11 cellular contexts compared by ENCODE assay signal in the genomic region with DNA sequence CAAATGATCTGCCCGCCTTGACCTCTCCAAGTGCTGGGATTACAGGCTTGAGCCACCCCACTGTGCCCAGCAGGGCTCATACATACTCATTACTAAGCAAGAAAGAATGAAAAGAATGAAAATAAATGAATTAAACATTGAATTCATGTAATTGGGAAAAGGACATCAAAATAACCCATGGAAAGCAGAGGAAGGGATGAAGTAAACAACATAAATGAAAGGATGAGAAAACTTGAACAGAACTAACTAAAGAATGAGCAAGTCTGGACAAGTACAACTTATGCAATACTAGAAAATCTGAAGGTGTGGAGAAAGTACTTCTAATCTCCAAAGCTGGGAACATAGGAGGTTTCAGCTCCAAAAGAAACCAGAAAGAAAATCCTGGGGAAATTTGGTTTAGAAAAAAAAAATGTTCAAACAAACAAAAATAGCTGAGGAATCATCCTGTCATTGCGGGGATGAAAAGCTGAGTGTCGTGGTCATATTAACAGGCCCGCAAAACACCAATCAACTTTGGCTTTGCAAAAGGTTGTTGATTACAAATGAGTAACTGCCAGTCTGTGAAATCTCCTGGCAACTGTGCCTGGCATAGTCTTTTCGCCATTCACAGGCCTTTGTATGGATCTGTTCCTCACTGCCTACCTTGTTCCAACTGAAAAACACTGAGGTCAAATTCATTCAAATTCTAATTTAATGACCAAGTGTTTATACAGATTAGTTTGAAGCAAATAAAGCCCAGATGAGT. TPM values are rescaled to one million over a fixed set of nuclear protein-coding genes. Genes with fewer than 3 reads are reported as not detected.
DNase-seq lines count a peak whose midpoint lies in the region; ATAC-seq and TF ChIP-seq lines count a peak whose summit lies in the region.
"Had no signal": no experiment of that assay in that cellular context is flagged by ENCODE, and none has a peak within 500 bp of the region (broad histone marks: within the 10 kb centered on the region; RNA-seq: fewer than 3 reads in every experiment).

No MANE protein-coding gene starts in this region.

- peaks cover 4% of the 10 kb centered on the region for H3K9me3 Mint-ChIP-seq in chondrocyte (ENCODE audit: low read depth)
- no peaks in the 10 kb centered on the region for H3K9me3 Mint-ChIP-seq in nephron progenitor cell
- H3K9me3 Mint-ChIP-seq: natural killer cell treated with Interleukin-12 subunit alpha and Interleukin-12 subunit beta and Interleukin-15 and Interleukin-18, amount 100 ng/mL, for 72 hours had no signal

- H3K4me3 ChIP-seq in HUES6 (ENCODE audit: low read depth, low read length): peak overlapping the region; percentile 38

- H3K36me3 Mint-ChIP-seq in chondrocyte (ENCODE audit: low read depth) (no peaks in the 10 kb centered on the region), nephron progenitor cell (ENCODE audit: low read depth) (peaks cover 4% of the 10 kb centered on the region)

- H3K27ac ChIP-seq in HUES6 (ENCODE audit: low read depth, low read length): peak overlapping the region; percentile 68

- H3K9ac ChIP-seq in HUES6 (ENCODE audit: low read length): no peak overlapping the region

- peaks cover 25% of the 10 kb centered on the region for H3K4me1 ChIP-seq in HUES6 (ENCODE audit: control insufficient read depth, insufficient read depth, low read length)

- no peak for TF ChIP-seq CTCF in chondrocyte (IDR thresholded peaks at IDR 0.05)
- no peak for TF ChIP-seq CTCF in nephron progenitor cell (IDR thresholded peaks at IDR 0.05)

- H3K9me3 ChIP-seq in HUES6 (ENCODE audit: control insufficient read depth, insufficient read depth, low read depth, low read length): no peaks in the 10 kb centered on the region; the same call in 1 of the 2 replicates

- ATAC-seq in HG03095 (IDR thresholded peaks at IDR 0.05; ENCODE audit: unreplicated experiment) (no peak), GM21723 (IDR thresholded peaks at IDR 0.05; ENCODE audit: unreplicated experiment) (no peak), GM19328 (IDR thresholded peaks at IDR 0.05; ENCODE audit: unreplicated experiment) (no peak)
- ATAC-seq: natural killer cell treated with Interleukin-12 subunit alpha and Interleukin-12 subunit beta and Interleukin-15 and Interleukin-18, amount 100 ng/mL, for 72 hours had no signal

- DNase-seq in EL (peak; percentile 37), chondrocyte (ENCODE audit: low spot score) (no peak), nephron progenitor cell (no peak)
- DNase-seq: activated CD4-positive, alpha-beta T cell treated with anti-CD3 and anti-CD28 coated beads, Interleukin-2, amount 50 U/mL, for 4 hours; NCI-H510A treated with DMSO at 0.1 percent for 48 hours; stimulated activated CD4-positive, alpha-beta T cell treated with anti-CD3 and anti-CD28 coated beads, Interleukin-12 subunit alpha, Interleukin-12 subunit beta, amount 100 ng/mL, for 4 hours had no signal

- peaks cover 28% of the 10 kb centered on the region for H3K4me1 Mint-ChIP-seq in chondrocyte (ENCODE audit: low read depth)
- peaks cover 28% of the 10 kb centered on the region for H3K4me1 Mint-ChIP-seq in nephron progenitor cell

- H3K27me3 Mint-ChIP-seq in chondrocyte (ENCODE audit: low read depth) (no peaks in the 10 kb centered on the region), nephron progenitor cell (ENCODE audit: low read depth, poor library complexity) (peaks cover 2% of the 10 kb centered on the region)
- H3K27me3 Mint-ChIP-seq: natural killer cell treated with Interleukin-12 subunit alpha and Interleukin-12 subunit beta and Interleukin-15 and Interleukin-18, amount 100 ng/mL, for 72 hours had no signal

- H3K27ac Mint-ChIP-seq in chondrocyte (ENCODE audit: unreplicated experiment) (peak overlapping the region; percentile 17), nephron progenitor cell (no peak overlapping the region)
- H3K27ac Mint-ChIP-seq: natural killer cell treated with Interleukin-12 subunit alpha and Interleukin-12 subunit beta and Interleukin-15 and Interleukin-18, amount 100 ng/mL, for 72 hours had no signal

- H3K27me3 ChIP-seq in HUES6 (ENCODE audit: control insufficient read depth, insufficient read depth, low read length): no peaks in the 10 kb centered on the region

- H3K4me3 Mint-ChIP-seq in chondrocyte (ENCODE audit: unreplicated experiment) (no peak overlapping the region), nephron progenitor cell (peak overlapping the region; percentile 11)

- H3K36me3 ChIP-seq in HUES6 (ENCODE audit: control insufficient read depth, insufficient read depth, low read length): no peaks in the 10 kb centered on the region

RNA-seq across cellular contexts. Expression of gene AK3, which starts 2.3 kb away (rescaled TPM):
- total RNA-seq in chondrocyte: 33.8 to 39.7 TPM (median 34.1 TPM) in 3 replicates

RNA-seq across cellular contexts. Expression of gene RCL1, which starts 49.4 kb away (rescaled TPM):
- 8.4 to 10.0 TPM (median 8.6 TPM) in 3 replicates for total RNA-seq in chondrocyte
